ENCODE assay signal across 8 cellular contexts in the genomic region with DNA sequence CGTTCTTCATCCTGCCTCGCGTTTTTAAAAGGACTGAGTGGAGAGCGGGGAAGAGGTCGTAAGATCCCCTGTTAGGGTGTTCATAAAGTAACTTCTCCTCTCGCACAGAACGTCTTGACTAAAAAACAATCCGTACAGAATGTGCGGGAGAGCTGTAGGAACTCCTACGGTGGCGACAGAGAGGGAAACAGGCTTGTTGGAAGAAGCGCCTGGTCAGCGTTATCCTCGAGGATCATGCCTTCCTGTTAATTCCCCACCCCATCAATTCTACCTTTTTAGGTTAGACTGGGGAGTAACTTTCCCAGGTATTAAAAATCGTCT. TPM values are rescaled to one million over a fixed set of nuclear protein-coding genes. Genes with fewer than 3 reads are reported as not detected.
DNase-seq lines count a peak whose midpoint lies in the region; ATAC-seq, FAIRE-seq and TF ChIP-seq lines count a peak whose summit lies in the region.

No MANE protein-coding gene starts in this region.

- intact Hi-C loops in CD4-positive, alpha-beta memory T cell (cut with micrococcal nuclease) = loop anchor here (1.0 to 5.0 kb wide), 8 partner anchors 120 to 1266 kb away; a partner anchor contains a TSS

- CTCF ChIA-PET in CD4-positive, alpha-beta memory T cell (lab: Charles Lee; ENCODE audit: partially characterized antibody) = no interaction called here
- CTCF ChIA-PET in T-cell (lab: Charles Lee) = no interaction called here

- peak; percentile 88 for FAIRE-seq in GM19239 (lab: Jason Lieb, UNC)

- H3K36me3 Mint-ChIP-seq in CD4-positive, alpha-beta memory T cell = peaks cover 5 to 15% of the 10 kb centered on the region in 2 donors
- H3K36me3 Mint-ChIP-seq in T-cell (peaks cover 5% of the 10 kb centered on the region), osteocyte (ENCODE audit: unreplicated experiment) (peaks cover 3% of the 10 kb centered on the region)

- peaks cover 4% of the 10 kb centered on the region for H3K36me3 ChIP-seq in CD4-positive, alpha-beta memory T cell (ENCODE audit: insufficient read depth, low read length)

- ATAC-seq in HG03378 (IDR thresholded peaks at IDR 0.05; ENCODE audit: unreplicated experiment) (peak; percentile 14), T-cell (replicated peaks in 1 of 4) (peak; percentile 5 to 16 (median 10))

- H3K4me3 ChIP-seq in CD4-positive, alpha-beta memory T cell (ENCODE audit: low read length in 2 of 2) = peak overlapping the region; percentile 72 to 74
- H3K4me3 ChIP-seq in fibroblast of pulmonary artery (replicated peaks; ENCODE audit: low read depth, low read length) = peak overlapping the region; percentile 87

- peaks cover 37% of the 10 kb centered on the region for H3K4me1 ChIP-seq in CD4-positive, alpha-beta memory T cell (ENCODE audit: insufficient read depth, low read length)

- POLR2A ChIA-PET in CD4-positive, alpha-beta memory T cell (lab: Charles Lee; ENCODE audit: partially characterized antibody) = interaction anchor here (1.0 to 2.2 kb wide), 8 partner anchors 9 to 1177 kb away, joined by 3 to 9 read pairs (median 4); a partner anchor contains a TSS
- POLR2A ChIA-PET in T-cell (lab: Charles Lee) = interaction anchor here in 1 of 2 donors (2.1 kb wide), 1 partner anchor 11 kb away, joined by 6 read pairs; no protein-coding TSS in a partner anchor

- peak overlapping the region; percentile 79 to 98 (median 92) for H3K27ac Mint-ChIP-seq in CD4-positive, alpha-beta memory T cell
- peak overlapping the region; percentile 89 to 95 for H3K27ac Mint-ChIP-seq in T-cell
- H3K27ac Mint-ChIP-seq in osteocyte (ENCODE audit: unreplicated experiment) = peak overlapping the region; percentile 97

- peak in 2 of 5 donors; percentile 5 to 36 for DNase-seq in CD4-positive, alpha-beta memory T cell
- no peak for DNase-seq in GM19239 (ENCODE audit: insufficient read length, low spot score)
- DNase-seq in T-cell = peak in 2 of 34 experiments; percentile 2
- peak; percentile 59 for DNase-seq in fibroblast of pulmonary artery (ENCODE audit: low read depth)
- DNase-seq in osteocyte (ENCODE audit: extremely low spot score, unreplicated experiment) = no peak
- no peak for DNase-seq in kidney tubule cell (ENCODE audit: low spot score)
- DNase-seq in COLO668 (lab: John Stamatoyannopoulos, UW; ENCODE audit: unreplicated experiment) = no peak

- no peak for TF ChIP-seq CTCF in fibroblast of pulmonary artery (IDR thresholded peaks at IDR 0.05; ENCODE audit: low read length, missing control alignments)
- no peak for TF ChIP-seq CTCF in osteocyte (IDR thresholded peaks at IDR 0.05)

- no peaks in the 10 kb centered on the region for H3K27me3 ChIP-seq in CD4-positive, alpha-beta memory T cell (ENCODE audit: insufficient read depth, low read length)

- H3K9me3 Mint-ChIP-seq in CD4-positive, alpha-beta memory T cell = peaks cover 0 to 4% (median 0%) of the 10 kb centered on the region in 8 donors
- H3K9me3 Mint-ChIP-seq in T-cell (no peaks in the 10 kb centered on the region), osteocyte (ENCODE audit: unreplicated experiment) (no peaks in the 10 kb centered on the region)

- peak overlapping the region; percentile 92 for H3K27ac ChIP-seq in CD4-positive, alpha-beta memory T cell (ENCODE audit: low read depth, low read length)

- H3K27me3 Mint-ChIP-seq in CD4-positive, alpha-beta memory T cell = peaks cover 16 to 23% of the 10 kb centered on the region in 2 donors
- H3K27me3 Mint-ChIP-seq in T-cell = peaks cover 11 to 20% of the 10 kb centered on the region in 2 donors
- H3K27me3 Mint-ChIP-seq in osteocyte (ENCODE audit: unreplicated experiment) = no peaks in the 10 kb centered on the region

- H3K9me3 ChIP-seq in CD4-positive, alpha-beta memory T cell (ENCODE audit: control insufficient read depth in 1 of 2, low read length in 2 of 2) = peaks cover 0 to 3% of the 10 kb centered on the region in 2 donors

- H3K4me3 Mint-ChIP-seq in CD4-positive, alpha-beta memory T cell = peak overlapping the region; percentile 92 to 98 (median 97)
- H3K4me3 Mint-ChIP-seq in T-cell = peak overlapping the region; percentile 94 to 99 (median 96)
- peak overlapping the region; percentile 86 for H3K4me3 Mint-ChIP-seq in osteocyte (ENCODE audit: unreplicated experiment)

- H3K4me1 Mint-ChIP-seq in CD4-positive, alpha-beta memory T cell = peaks cover 24 to 43% (median 29%) of the 10 kb centered on the region in 4 donors
- peaks cover 35 to 38% (median 37%) of the 10 kb centered on the region in 3 donors for H3K4me1 Mint-ChIP-seq in T-cell
- peaks cover 40% of the 10 kb centered on the region for H3K4me1 Mint-ChIP-seq in osteocyte (ENCODE audit: unreplicated experiment)

RNA-seq across cellular contexts. Expression of a gene that starts 0.4 kb away (rescaled TPM):
- total RNA-seq in CD4-positive, alpha-beta memory T cell = 10 to 100 TPM; 71.4 to 75.4 TPM
- 10 to 100 TPM; 36.7 to 37.9 TPM for polyA plus RNA-seq in CD4-positive, alpha-beta memory T cell
- total RNA-seq in T-cell = 10 to 100 TPM; 41.4 to 62.2 (median 49.0) TPM
- 69.1 and 73.2 TPM in 2 replicates for total RNA-seq in osteocyte

RNA-seq across cellular contexts. Expression of a gene that starts 22.9 kb away (rescaled TPM):
- total RNA-seq in CD4-positive, alpha-beta memory T cell = under 1 TPM; 0.15 to 0.72 TPM
- polyA plus RNA-seq in CD4-positive, alpha-beta memory T cell = under 1 TPM in 1 of 2 donors, not detected in 1; 0.08 TPM
- under 1 TPM in 4 of 5 donors, not detected in 1; 0.07 to 0.51 (median 0.16) TPM for total RNA-seq in T-cell
- total RNA-seq in osteocyte = 85.5 and 90.5 TPM in 2 replicates

Comparison
In these comparisons a context has a peak if more than half of its experiments do, and no peak if none do; other contexts are left out.
1. RNA of a gene that starts 22.9 kb away (total RNA-seq): 85.5 to 90.5 TPM in osteocyte; 0.15 to 0.72 TPM in CD4-positive, alpha-beta memory T cell and 0.07 to 0.51 TPM in T-cell; every median in the first group is over 10 times any median in the second.
2. Peak in every context shown above with its lines, with median percentiles within 50 percentile points of each other: H3K27ac Mint-ChIP-seq and H3K4me3 Mint-ChIP-seq.